Comparison of ENCODE assay signal across 8 cellular contexts in genomic region chr16:5097066-5097469, GRCh38. TPM values are rescaled to one million over a fixed set of nuclear protein-coding genes. Genes with fewer than 3 reads are reported as not detected.
DNase-seq lines count a peak whose midpoint lies in the region; ATAC-seq and TF ChIP-seq lines count a peak whose summit lies in the region.
"Not testable (repeated sequence)": the region's sequence is repeated elsewhere in the genome, so short reads cannot be mapped to it uniquely, and the experiment has no call there.

No MANE protein-coding gene starts in this region.

- H3K9ac ChIP-seq in adipocyte (ENCODE audit: low read length) (peak overlapping the region; percentile 85), skeletal muscle satellite cell (ENCODE audit: low read depth, low read length) (peak overlapping the region; percentile 92)

- H3K4me1 ChIP-seq in adipocyte (ENCODE audit: control insufficient read depth, insufficient read depth, low read length); skeletal muscle satellite cell (ENCODE audit: control insufficient read depth, insufficient read depth, low read length); upper lobe of right lung: not testable (repeated sequence)
- peaks cover 2 to 24% (median 3%) of the 10 kb centered on the region in 3 donors for H3K4me1 ChIP-seq in esophagus squamous epithelium

- H3K4me1 Mint-ChIP-seq in memory B cell, result peaks cover 10% of the 10 kb centered on the region

- DNase-seq in GM13977 (ENCODE audit: low spot score) (peak; percentile 11), NCI-H460 (ENCODE audit: extremely low read depth, low read depth) (peak; percentile 8), adipocyte (ENCODE audit: low read depth) (peak; percentile 31), memory B cell (ENCODE audit: low spot score in 2 of 2) (peak in 1 of 2 donors; percentile 27)
- DNase-seq in activated CD4-positive, CD25-positive, alpha-beta regulatory T cell treated with anti-CD3 and anti-CD28 coated beads, Interleukin-2, amount 50 U/mL, for 72 hours, result peak; percentile 45
- not testable (repeated sequence) for DNase-seq in esophagus squamous epithelium (lab: John Stamatoyannopoulos, UW); upper lobe of right lung

- 0% methylated on average over 1 to 12 of the region's 23 CpGs for whole genome bisulfite sequencing in esophagus squamous epithelium, 2 donors

- not testable (repeated sequence) for ATAC-seq in memory B cell (ENCODE audit: low read depth); upper lobe of right lung

- not testable (repeated sequence) for H3K36me3 Mint-ChIP-seq in memory B cell

- peak overlapping the region; percentile 83 for H3K4me3 ChIP-seq in adipocyte (ENCODE audit: low read length)
- H3K4me3 ChIP-seq in esophagus squamous epithelium, result peak overlapping the region; percentile 79 to 86 (median 81)
- H3K4me3 ChIP-seq in skeletal muscle satellite cell (ENCODE audit: low read length), result peak overlapping the region; percentile 84
- H3K4me3 ChIP-seq in upper lobe of right lung, result peak overlapping the region; percentile 79

- not testable (repeated sequence) for H3K9me3 Mint-ChIP-seq in memory B cell

- peak overlapping the region; percentile 85 to 89 (median 87) for H3K27ac ChIP-seq in esophagus squamous epithelium
- peak overlapping the region; percentile 83 for H3K27ac ChIP-seq in upper lobe of right lung

- not testable (repeated sequence) for H3K27me3 Mint-ChIP-seq in memory B cell

- TF ChIP-seq CTCF in GM13977 (IDR thresholded peaks at IDR 0.05; ENCODE audit: extremely low read depth, insufficient read depth, missing control alignments); esophagus squamous epithelium (IDR thresholded peaks at IDR 0.05); upper lobe of right lung (IDR thresholded peaks at IDR 0.05): not testable (repeated sequence)

- H3K36me3 ChIP-seq in adipocyte (ENCODE audit: control insufficient read depth, insufficient read depth, low read length, severe bottlenecking); esophagus squamous epithelium; skeletal muscle satellite cell (ENCODE audit: insufficient read depth, low read length); upper lobe of right lung: not testable (repeated sequence)

- H3K4me2 ChIP-seq in skeletal muscle satellite cell (ENCODE audit: low read length), result peak overlapping the region; percentile 95

- H3K27ac Mint-ChIP-seq in memory B cell, result peak overlapping the region; percentile 93

- in situ Hi-C loops in GM13977 (cut with MboI; ENCODE audit: low pct_unique_long_range_greater_than_20kb, low sequenced_read_pairs, unreplicated experiment), result not testable (repeated sequence)

- intact Hi-C loops in esophagus squamous epithelium (cut with DNase I); upper lobe of right lung (cut with DNase I): not testable (repeated sequence)

- not testable (repeated sequence) for H3K9me3 ChIP-seq in adipocyte (ENCODE audit: control insufficient read depth, low read length); esophagus squamous epithelium; skeletal muscle satellite cell (replicated peaks; ENCODE audit: low read length); upper lobe of right lung

- peak overlapping the region; percentile 97 for H3K4me3 Mint-ChIP-seq in memory B cell

- TF ChIP-seq POLR2A in esophagus squamous epithelium (IDR thresholded peaks at IDR 0.05), result not testable (repeated sequence)

- H3K27me3 ChIP-seq in adipocyte (replicated peaks; ENCODE audit: control insufficient read depth, insufficient read depth, low read length); esophagus squamous epithelium; skeletal muscle satellite cell (ENCODE audit: control insufficient read depth, insufficient read depth, low read length); upper lobe of right lung: not testable (repeated sequence)

RNA-seq across cellular contexts. Expression of gene EEF2KMT, which starts 0.5 kb away (rescaled TPM):
- total RNA-seq in NCI-H460 (2014; rRNA removed; shearing (Covaris generic)), result 22.8 and 23.1 TPM in 2 replicates
- 43.3 and 48.4 TPM in 2 replicates for polyA plus RNA-seq in NCI-H460 (2014; cell fraction: nucleus; rRNA removed)
- 10 to 100 TPM in 2 of 4 donors, 1 to 10 TPM in 2; 6.3 to 15.8 (median 8.8) TPM for total RNA-seq in esophagus squamous epithelium
- total RNA-seq in skeletal muscle satellite cell (2012; rRNA removed), result 24.3 and 30.6 TPM in 2 replicates
- total RNA-seq in upper lobe of right lung, result 9.6 TPM

RNA-seq across cellular contexts. Expression of gene ALG1, which starts 25.4 kb away (rescaled TPM):
- total RNA-seq in NCI-H460 (2014; rRNA removed; shearing (Covaris generic)), result 21.6 and 22.0 TPM in 2 replicates
- 39.8 and 47.3 TPM in 2 replicates for polyA plus RNA-seq in NCI-H460 (2014; cell fraction: nucleus; rRNA removed)
- total RNA-seq in esophagus squamous epithelium, result 10 to 100 TPM; 14.9 to 18.7 (median 16.5) TPM
- 27.4 and 34.1 TPM in 2 replicates for total RNA-seq in skeletal muscle satellite cell (2012; rRNA removed)
- 26.4 TPM for total RNA-seq in upper lobe of right lung

RNA-seq across cellular contexts. Expression of gene C16orf89, which starts 31.3 kb away (rescaled TPM):
- total RNA-seq in NCI-H460 (2014; rRNA removed; shearing (Covaris generic)), result not detected in 2 replicates
- polyA plus RNA-seq in NCI-H460 (2014; cell fraction: nucleus; rRNA removed), result not detected in 2 replicates
- total RNA-seq in esophagus squamous epithelium, result 1 to 10 TPM in 3 of 4 donors, under 1 TPM in 1; 0.38 to 4.8 (median 2.4) TPM
- total RNA-seq in skeletal muscle satellite cell (2012; rRNA removed), result 0.22 TPM in 1 of 2 replicates, not detected in the other
- 201 TPM for total RNA-seq in upper lobe of right lung

Comparison
In these comparisons a context has a peak if more than half of its experiments do, and no peak if none do; other contexts are left out.
1. RNA of gene C16orf89, which starts 31.3 kb away (total RNA-seq): 201 TPM in upper lobe of right lung (single experiment); 0.38 to 4.8 TPM in esophagus squamous epithelium and not detected in NCI-H460; every median in the first group is over 10 times any median in the second.
2. Peak in every context shown above with its lines, with median percentiles within 50 percentile points of each other: H3K4me3 ChIP-seq.